20 cellular contexts compared by ENCODE assay signal in genomic region chr4:186633844-186634243, GRCh38.
DNase-seq lines count a peak whose midpoint lies in the region; ATAC-seq, FAIRE-seq and TF ChIP-seq lines count a peak whose summit lies in the region.
"Had no signal": no experiment of that assay in that cellular context is flagged by ENCODE, and none has a peak within 500 bp of the region (broad histone marks: within the 10 kb centered on the region; RNA-seq: fewer than 3 reads in every experiment).

No MANE protein-coding gene starts in this region.

- no peak overlapping the region for H2BK15ac ChIP-seq in H1 (ENCODE audit: low read length)

- H2BK5ac ChIP-seq in H1 (ENCODE audit: low read depth, low read length): peak overlapping the region; percentile 26; the same call in 1 of the 2 replicates
- no peak overlapping the region for H2BK5ac ChIP-seq in trophoblast cell (ENCODE audit: low read depth, low read length, poor library complexity)

- no peak overlapping the region for H3K9ac ChIP-seq in H1 (replicated peaks in 1 of 4; ENCODE audit: extremely low read depth in 1 of 4, low read depth in 3 of 4, low read length in 3 of 4)
- 0 out of 2 replicates have a peak overlapping the region, but pooled peaks have one; percentile 19 for H3K9ac ChIP-seq in iPS-20b (ENCODE audit: low read depth, low read length)
- H3K9ac ChIP-seq in trophoblast cell (ENCODE audit: low read length): no peak overlapping the region
- H3K9ac ChIP-seq: GM23248 had no signal

- H3K56ac ChIP-seq in H1 (replicated peaks; ENCODE audit: insufficient read length, low read depth, low read length): no peak overlapping the region

- DNase-seq in GM23338 (ENCODE audit: low spot score) (peak; percentile 63), H1 (ENCODE audit: low read depth in 1 of 2, low spot score in 2 of 2) (no peak), trophoblast cell (no peak), small intestine (no peak), esophagus muscularis mucosa (ENCODE audit: extremely low spot score) (no peak)
- DNase-seq: AML-193; Caco-2; CD4-positive, alpha-beta T cell; GM23248; H7; IMR-90 had no signal

- peak overlapping the region; percentile 30; the same call in 1 of the 2 replicates for H3K27ac ChIP-seq in GM23338 (ENCODE audit: low read depth)
- peak overlapping the region; percentile 75 for H3K27ac ChIP-seq in KOPT-K1 (ENCODE audit: low read depth, low read length, poor library complexity, severe bottlenecking)
- no peak overlapping the region for H3K27ac ChIP-seq in H1 (ENCODE audit: low read depth, low read length)
- H3K27ac ChIP-seq in iPS-20b (ENCODE audit: low read length): peak overlapping the region; percentile 56
- H3K27ac ChIP-seq in trophoblast cell (ENCODE audit: low read depth, low read length): no peak overlapping the region
- H3K27ac ChIP-seq in small intestine (ENCODE audit: low read depth in 1 of 2, low read length in 1 of 2): no peak overlapping the region
- no peak overlapping the region for H3K27ac ChIP-seq in esophagus muscularis mucosa (replicated peaks in 1 of 4)
- H3K27ac ChIP-seq: 22Rv1, A549, C4-2B, GM23248 had no signal

- H3K23me2 ChIP-seq in H1 (ENCODE audit: low read depth, low read length): no peaks in the 10 kb centered on the region; the same call in 1 of the 2 replicates

- H3K4me2 ChIP-seq in GM23338 (peak overlapping the region; percentile 10), H1 (ENCODE audit: insufficient read depth in 1 of 2, low read depth in 2 of 2, low read length in 2 of 2) (peak overlapping the region; percentile 14 to 37; a peak in 3 of 4 replicates), trophoblast cell (ENCODE audit: low read length) (no peak overlapping the region)
- H3K4me2 ChIP-seq: A549 had no signal

- no peak for FAIRE-seq in H1 (lab: Jason Lieb, UNC)
- FAIRE-seq in small intestine (lab: Jason Lieb, UNC): no peak
- FAIRE-seq: A549, D721Med, GM12891, GM19239 had no signal

- peaks cover 23% of the 10 kb centered on the region for H3K4me1 ChIP-seq in GM23338 (ENCODE audit: insufficient read depth)
- peaks cover 3 to 11% (median 10%) of the 10 kb centered on the region in 4 experiments; a peak in 4 of 7 replicates for H3K4me1 ChIP-seq in H1 (replicated peaks in 1 of 4; ENCODE audit: control insufficient read depth in 3 of 4, insufficient read depth in 4 of 4, low read length in 3 of 4)
- peaks cover 21% of the 10 kb centered on the region; the same call in 1 of the 2 replicates for H3K4me1 ChIP-seq in iPS-20b (ENCODE audit: insufficient read depth, low read length)
- peaks cover 0 to 3% of the 10 kb centered on the region in 2 experiments for H3K4me1 ChIP-seq in trophoblast cell (ENCODE audit: control insufficient read depth in 1 of 2, insufficient read depth in 2 of 2, low read length in 2 of 2)
- no peaks in the 10 kb centered on the region for H3K4me1 ChIP-seq in small intestine (ENCODE audit: control insufficient read depth in 2 of 2, insufficient read depth in 1 of 2, low read depth in 1 of 2, low read length in 1 of 2)
- H3K4me1 ChIP-seq in esophagus muscularis mucosa: no peaks in the 10 kb centered on the region
- H3K4me1 ChIP-seq: A549, Caco-2 had no signal

- H3K27ac Mint-ChIP-seq in GM23338: peak overlapping the region; percentile 81; the same call in 1 of the 2 replicates
- H3K27ac Mint-ChIP-seq: CD4-positive, alpha-beta T cell had no signal

- H4K5ac ChIP-seq in H1 (ENCODE audit: insufficient read length, low read depth, low read length): peak overlapping the region; percentile 32

- no peak overlapping the region for H2BK20ac ChIP-seq in H1 (ENCODE audit: low read length)

- H3K23ac ChIP-seq in H1 (ENCODE audit: insufficient read length): no peak overlapping the region
- H3K23ac ChIP-seq in trophoblast cell (ENCODE audit: low read length): no peak overlapping the region

- H2AK5ac ChIP-seq in H1 (ENCODE audit: low read depth, low read length) (no peak overlapping the region), trophoblast cell (ENCODE audit: low read length) (no peak overlapping the region)

- no peaks in the 10 kb centered on the region for H3K9me3 Mint-ChIP-seq in GM23338

- POLR2A ChIA-PET in H1 (lab: Charles Lee; ENCODE audit: partially characterized antibody): no interaction called here

- peaks cover 71% of the 10 kb centered on the region for H3K36me3 Mint-ChIP-seq in GM23338 (ENCODE audit: low read depth)

- H3F3A ChIP-seq in GM23338 (replicated peaks; ENCODE audit: low read depth): no peaks in the 10 kb centered on the region

- H3K9me3 ChIP-seq in KOPT-K1 (ENCODE audit: insufficient read depth, low read length, poor library complexity, severe bottlenecking) (no peaks in the 10 kb centered on the region), H1 (ENCODE audit: insufficient read depth in 2 of 2, low read depth in 1 of 2, low read length in 1 of 2) (no peaks in the 10 kb centered on the region; a peak in 1 of 4 replicates), iPS-20b (ENCODE audit: insufficient read depth, low read depth, low read length) (no peaks in the 10 kb centered on the region), trophoblast cell (ENCODE audit: insufficient read depth, low read depth, low read length) (peaks cover 1% of the 10 kb centered on the region), small intestine (ENCODE audit: control insufficient read depth, low read depth) (no peaks in the 10 kb centered on the region), esophagus muscularis mucosa (no peaks in the 10 kb centered on the region)
- H3K9me3 ChIP-seq: A549, Caco-2 had no signal

- no peak for TF ChIP-seq CTCF in GM23338 (conservative IDR thresholded peaks at IDR 0.05; ENCODE audit: low read depth in 2 of 2)
- no peak for TF ChIP-seq CTCF in H1 (IDR thresholded peaks at IDR 0.05; ENCODE audit: control extremely low read depth in 1 of 3, insufficient read depth in 1 of 3, low read depth in 1 of 3, low read length in 3 of 3)
- TF ChIP-seq CTCF in esophagus muscularis mucosa (IDR thresholded peaks at IDR 0.05): no peak

- TF ChIP-seq RAD21 in H1 (IDR thresholded peaks at IDR 0.05 in 1 of 2, conservative IDR thresholded peaks at IDR 0.05 in 1 of 2; ENCODE audit: low read depth in 2 of 2, low read length in 2 of 2): no peak

- H4K8ac ChIP-seq in H1 (ENCODE audit: extremely low read depth, insufficient read depth, low read length) (no peak overlapping the region), trophoblast cell (ENCODE audit: low read depth, low read length) (no peak overlapping the region)

- no peaks in the 10 kb centered on the region for H4K20me1 ChIP-seq in GM23338 (replicated peaks; ENCODE audit: insufficient read depth)
- no peaks in the 10 kb centered on the region for H4K20me1 ChIP-seq in H1 (replicated peaks in 1 of 2; ENCODE audit: control insufficient read depth in 1 of 2, insufficient read depth in 2 of 2, low read length in 2 of 2)

- H3K18ac ChIP-seq in H1 (ENCODE audit: extremely low read depth, low read length) (no peak overlapping the region), trophoblast cell (ENCODE audit: low read length) (no peak overlapping the region)

- H2BK120ac ChIP-seq in H1 (replicated peaks; ENCODE audit: low read depth, low read length) (no peak overlapping the region), trophoblast cell (ENCODE audit: insufficient read depth, low read length, poor library complexity) (no peak overlapping the region)

- H2AFZ ChIP-seq in GM23338: no peak overlapping the region
- H2AFZ ChIP-seq in H1 (ENCODE audit: low read length): no peak overlapping the region
- no peak overlapping the region for H2AFZ ChIP-seq in trophoblast cell (ENCODE audit: insufficient read depth, low read length, poor library complexity)
- H2AFZ ChIP-seq: GM23248 had no signal

- no peak overlapping the region for H3K4ac ChIP-seq in H1 (replicated peaks; ENCODE audit: insufficient read length, low read depth, low read length)
- no peak overlapping the region for H3K4ac ChIP-seq in trophoblast cell (ENCODE audit: low read depth, low read length)

- H2BK12ac ChIP-seq in H1 (ENCODE audit: low read depth, low read length) (no peak overlapping the region), trophoblast cell (ENCODE audit: low read length) (no peak overlapping the region)

- no peaks in the 10 kb centered on the region for H3K27me3 ChIP-seq in GM23338 (ENCODE audit: insufficient read depth)
- no peaks in the 10 kb centered on the region for H3K27me3 ChIP-seq in H1 (replicated peaks in 1 of 4; ENCODE audit: control insufficient read depth in 3 of 4, extremely low read depth in 1 of 4, insufficient read depth in 3 of 4, low read length in 3 of 4)
- no peaks in the 10 kb centered on the region for H3K27me3 ChIP-seq in iPS-20b (ENCODE audit: insufficient read depth, low read length)
- no peaks in the 10 kb centered on the region for H3K27me3 ChIP-seq in trophoblast cell (ENCODE audit: insufficient read depth, low read length)
- H3K27me3 ChIP-seq in small intestine (ENCODE audit: control insufficient read depth in 2 of 2, insufficient read depth in 2 of 2, low read length in 2 of 2): no peaks in the 10 kb centered on the region
- H3K27me3 ChIP-seq in esophagus muscularis mucosa: no peaks in the 10 kb centered on the region

- peaks cover 41% of the 10 kb centered on the region for H3K4me1 Mint-ChIP-seq in GM23338

- intact Hi-C loops in esophagus muscularis mucosa (cut with DNase I): no loop called here

- H3K36me3 ChIP-seq in GM23338 (ENCODE audit: insufficient read depth) (peaks cover 10% of the 10 kb centered on the region), KOPT-K1 (ENCODE audit: insufficient read depth, low read length) (peaks cover 71% of the 10 kb centered on the region), H1 (ENCODE audit: control insufficient read depth in 2 of 4, insufficient read depth in 4 of 4, low read length in 3 of 4) (peaks cover 9 to 63% (median 18%) of the 10 kb centered on the region in 4 experiments; a peak in 6 of 8 replicates), iPS-20b (ENCODE audit: insufficient read depth, low read depth, low read length) (peaks cover 80% of the 10 kb centered on the region), trophoblast cell (ENCODE audit: control insufficient read depth in 1 of 2, insufficient read depth in 2 of 2, low read length in 2 of 2) (peaks cover 25 to 30% of the 10 kb centered on the region in 2 experiments), small intestine (ENCODE audit: control insufficient read depth in 2 of 2, insufficient read depth in 2 of 2, low read length in 2 of 2) (peaks cover 2 to 27% of the 10 kb centered on the region in 2 donors), esophagus muscularis mucosa (peaks cover 5 to 68% (median 39%) of the 10 kb centered on the region in 4 donors)

- peaks cover 3% of the 10 kb centered on the region for H3K27me3 Mint-ChIP-seq in GM23338 (ENCODE audit: insufficient read depth, low read depth, poor library complexity)
- H3K27me3 Mint-ChIP-seq: CD4-positive, alpha-beta T cell had no signal

- H3K14ac ChIP-seq in H1 (ENCODE audit: insufficient read length) (no peak overlapping the region), trophoblast cell (ENCODE audit: low read length) (no peak overlapping the region)

- no peak overlapping the region for H4K91ac ChIP-seq in H1 (replicated peaks; ENCODE audit: insufficient read length, low read length)
- no peak overlapping the region for H4K91ac ChIP-seq in trophoblast cell (ENCODE audit: low read depth, low read length)

- H3K4me3 ChIP-seq in GM23338: no peak overlapping the region
- H3K4me3 ChIP-seq in H1 (ENCODE audit: extremely low read depth in 1 of 4, insufficient read depth in 2 of 4, low read depth in 3 of 4, low read length in 4 of 4): peak overlapping the region in 1 of 4 experiments; percentile 21; a peak in 1 of 8 replicates
- peak overlapping the region; percentile 13; the same call in 1 of the 2 replicates for H3K4me3 ChIP-seq in iPS-20b (ENCODE audit: low read length)
- H3K4me3 ChIP-seq in trophoblast cell (ENCODE audit: low read depth, low read length): no peak overlapping the region
- no peak overlapping the region for H3K4me3 ChIP-seq in small intestine (ENCODE audit: low read depth in 1 of 2, low read length in 2 of 2)
- no peak overlapping the region for H3K4me3 ChIP-seq in esophagus muscularis mucosa
- H3K4me3 ChIP-seq: A549, GM23248 had no signal

- H3K79me1 ChIP-seq in H1 (ENCODE audit: low read depth, low read length) (no peaks in the 10 kb centered on the region; the same call in 1 of the 2 replicates), trophoblast cell (ENCODE audit: low read length) (no peaks in the 10 kb centered on the region)

- TF ChIP-seq POLR2A in H1 (IDR thresholded peaks at IDR 0.05; ENCODE audit: control extremely low read depth in 1 of 2, low read depth in 2 of 2, low read length in 2 of 2) (no peak), esophagus muscularis mucosa (IDR thresholded peaks at IDR 0.05; ENCODE audit: low read depth) (no peak)

- H3K4me3 Mint-ChIP-seq in GM23338: no peak overlapping the region
- H3K4me3 Mint-ChIP-seq: CD4-positive, alpha-beta T cell had no signal

- CTCF ChIA-PET in H1 (lab: Charles Lee; ENCODE audit: partially characterized antibody): interaction anchor here (0.9 to 1.0 kb wide), 2 partner anchors 46 to 85 kb away, joined by 3 to 4 read pairs; no protein-coding TSS in a partner anchor

- peak; percentile 68 for ATAC-seq in GM23338
- ATAC-seq in HG03095 (IDR thresholded peaks at IDR 0.05; ENCODE audit: unreplicated experiment): no peak
- ATAC-seq: A549 had no signal

- H4K12ac ChIP-seq in trophoblast cell (ENCODE audit: low read depth, low read length): no peak overlapping the region

- TF ChIP-seq EP300 in H1 (IDR thresholded peaks at IDR 0.05; ENCODE audit: borderline replicate concordance in 1 of 2, low read depth in 2 of 2, low read length in 2 of 2) (no peak), esophagus muscularis mucosa (IDR thresholded peaks at IDR 0.05) (no peak)

- no peaks in the 10 kb centered on the region for H3K9me2 ChIP-seq in GM23338 (ENCODE audit: insufficient read depth)

- no peaks in the 10 kb centered on the region for H3K79me2 ChIP-seq in GM23338 (replicated peaks; ENCODE audit: insufficient read depth)
- no peaks in the 10 kb centered on the region for H3K79me2 ChIP-seq in H1 (ENCODE audit: control insufficient read depth in 1 of 2, insufficient read depth in 2 of 2, low read length in 2 of 2)
- H3K79me2 ChIP-seq in trophoblast cell (ENCODE audit: control insufficient read depth, insufficient read depth, low read length, poor library complexity): no peaks in the 10 kb centered on the region

Comparison
In these comparisons a context has a peak if more than half of its experiments do, and no peak if none do; other contexts are left out.
1. H3K27ac ChIP-seq: peak in GM23338 (single experiment), KOPT-K1 (single experiment) and iPS-20b (single experiment); none in H1 (single experiment), trophoblast cell (single experiment), small intestine (0 of 2) and esophagus muscularis mucosa (0 of 4).